In the genomic region with DNA sequence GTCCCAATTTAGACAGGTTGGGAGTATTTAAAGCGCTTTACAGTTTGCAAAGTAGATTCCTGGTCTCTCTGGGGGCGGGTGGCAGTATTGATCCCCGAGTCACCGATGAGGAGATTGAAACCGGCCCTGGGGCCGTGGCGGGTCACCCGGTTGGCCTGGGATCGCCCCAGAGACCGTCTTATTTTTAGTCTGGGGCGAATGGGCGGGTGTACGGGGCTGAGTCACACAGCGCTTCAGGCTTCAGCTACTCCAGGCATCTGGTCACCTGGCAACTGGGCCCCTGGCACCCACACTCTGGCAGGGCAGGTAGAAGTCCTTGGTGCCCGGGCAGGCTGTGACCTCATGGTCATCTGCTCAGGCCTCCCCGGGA, we compare ENCODE assay signal across 8 cellular contexts. TPM values are rescaled to one million over a fixed set of nuclear protein-coding genes. Genes with fewer than 3 reads are reported as not detected.
DNase-seq lines count a peak whose midpoint lies in the region; ATAC-seq, FAIRE-seq and TF ChIP-seq lines count a peak whose summit lies in the region.

No MANE protein-coding gene starts in this region.

- intact Hi-C loops in gastrocnemius medialis (cut with DNase I; ENCODE audit: low total_unique reads) = loop anchor here (1.0 to 2.0 kb wide), 3 partner anchors 36 to 78 kb away; a partner anchor contains a TSS

- H3K27ac Mint-ChIP-seq in astrocyte (ENCODE audit: unreplicated experiment) = peak overlapping the region; percentile 58

- H3K9me3 ChIP-seq in astrocyte (ENCODE audit: insufficient read depth, low read depth, low read length) = no peaks in the 10 kb centered on the region
- H3K9me3 ChIP-seq in gastrocnemius medialis = no peaks in the 10 kb centered on the region

- H3K4me1 Mint-ChIP-seq in astrocyte (ENCODE audit: low read depth, unreplicated experiment) = peaks cover 19% of the 10 kb centered on the region

- FAIRE-seq in astrocyte (lab: Jason Lieb, UNC) = no peak

- H3K27me3 Mint-ChIP-seq in astrocyte (ENCODE audit: low read depth, unreplicated experiment) = no peaks in the 10 kb centered on the region

- H3K4me2 ChIP-seq in astrocyte (ENCODE audit: low read length) = peak overlapping the region; percentile 90

- H3K27me3 ChIP-seq in astrocyte (ENCODE audit: insufficient read depth, low read length) (no peaks in the 10 kb centered on the region), gastrocnemius medialis (no peaks in the 10 kb centered on the region)

- peak overlapping the region; percentile 83 for H3K9ac ChIP-seq in astrocyte (ENCODE audit: low read length)

- in situ Hi-C loops in gastrocnemius medialis (cut with MboI; ENCODE audit: low sequenced_read_pairs in 4 of 4) = loop anchor here in 1 of 4 donors (10.0 kb wide), 1 partner anchor 54 kb away; a partner anchor contains a TSS

- peaks cover 26% of the 10 kb centered on the region for H3K4me1 ChIP-seq in astrocyte (ENCODE audit: insufficient read depth, low read length)
- H3K4me1 ChIP-seq in gastrocnemius medialis = peaks cover 53 to 56% of the 10 kb centered on the region in 2 donors

- H4K20me1 ChIP-seq in astrocyte (ENCODE audit: insufficient read depth, low read length) = peaks cover 27% of the 10 kb centered on the region

- H3K4me3 Mint-ChIP-seq in astrocyte (ENCODE audit: unreplicated experiment) = peak overlapping the region; percentile 86

- H3K27ac ChIP-seq in astrocyte (ENCODE audit: low read depth, low read length) = peak overlapping the region; percentile 73
- H3K27ac ChIP-seq in gastrocnemius medialis = peak overlapping the region; percentile 98 to 100 (median 99)

- no peak for TF ChIP-seq POLR2A in gastrocnemius medialis (IDR thresholded peaks at IDR 0.05)

- peak overlapping the region; percentile 75 for H3K4me3 ChIP-seq in astrocyte (ENCODE audit: insufficient read depth, low read depth, low read length)
- H3K4me3 ChIP-seq in gastrocnemius medialis = peak overlapping the region; percentile 90 to 94 (median 90)

- H3K36me3 ChIP-seq in astrocyte (ENCODE audit: insufficient read depth, low read length) (peaks cover 5% of the 10 kb centered on the region), gastrocnemius medialis (peaks cover 0 to 40% of the 10 kb centered on the region in 2 donors)

- H3K79me2 ChIP-seq in astrocyte (ENCODE audit: insufficient read depth, low read length) = peaks cover 46% of the 10 kb centered on the region

- no peaks in the 10 kb centered on the region for H3K9me3 Mint-ChIP-seq in astrocyte (ENCODE audit: unreplicated experiment)

- DNase-seq in AG08395 (ENCODE audit: low spot score) = peak; percentile 75
- DNase-seq in NOMO-1 (lab: John Stamatoyannopoulos, UW; ENCODE audit: unreplicated experiment in 2 of 2) = peak; percentile 32 to 41
- DNase-seq in astrocyte (ENCODE audit: low read depth) = peak; percentile 23
- DNase-seq in hepatic stellate cell (ENCODE audit: low spot score) = peak; percentile 81
- DNase-seq in gastrocnemius medialis = peak; percentile 97 to 99
- no peak for DNase-seq in NCI-H82 (lab: John Stamatoyannopoulos, UW)

- peaks cover 8% of the 10 kb centered on the region for H3K36me3 Mint-ChIP-seq in astrocyte (ENCODE audit: low read depth, unreplicated experiment)

- no peak for TF ChIP-seq CTCF in astrocyte (IDR thresholded peaks at IDR 0.05; ENCODE audit: insufficient read depth, low read depth, low read length)
- no peak for TF ChIP-seq CTCF in gastrocnemius medialis (IDR thresholded peaks at IDR 0.05 in 4 of 5, conservative IDR thresholded peaks at IDR 0.05 in 1 of 5)

- ATAC-seq in GM18907 (IDR thresholded peaks at IDR 0.05; ENCODE audit: unreplicated experiment) = peak; percentile 8
- peak; percentile 56 to 64 for ATAC-seq in gastrocnemius medialis
- no peak for ATAC-seq in GM19467 (IDR thresholded peaks at IDR 0.05; ENCODE audit: unreplicated experiment)

- peak overlapping the region; percentile 81 for H2AFZ ChIP-seq in astrocyte (ENCODE audit: low read depth, low read length)

RNA-seq across cellular contexts. Expression of a gene that starts 0.7 kb away (rescaled TPM):
- total RNA-seq in astrocyte = 11.6 and 14.1 TPM in 2 replicates
- 10 to 100 TPM; 19.3 to 45.2 (median 34.3) TPM for total RNA-seq in gastrocnemius medialis

RNA-seq across cellular contexts. Expression of a gene that starts 2.6 kb away (rescaled TPM):
- 227 and 257 TPM in 2 replicates for total RNA-seq in astrocyte
- 100 to 1,000 TPM; 600 to 752 (median 681) TPM for total RNA-seq in gastrocnemius medialis

RNA-seq across cellular contexts. Expression of a gene that starts 35.7 kb away (rescaled TPM):
- total RNA-seq in astrocyte (43.5 and 44.6 TPM in 2 replicates), gastrocnemius medialis (10 to 100 TPM in 3 of 4 donors, 1 to 10 TPM in 1; 9.7 to 21.0 (median 15.7) TPM)

RNA-seq across cellular contexts. Expression of a gene that starts 53.7 kb away (rescaled TPM):
- total RNA-seq in astrocyte (28.8 and 31.0 TPM in 2 replicates), gastrocnemius medialis (10 to 100 TPM; 17.7 to 62.4 (median 22.1) TPM)

RNA-seq across cellular contexts. Expression of a gene that starts 54.0 kb away (rescaled TPM):
- total RNA-seq in astrocyte = 20.3 and 20.4 TPM in 2 replicates
- total RNA-seq in gastrocnemius medialis = 10 to 100 TPM in 2 of 4 donors, 1 to 10 TPM in 2; 9.2 to 15.7 (median 12.4) TPM
